Comparison of ENCODE assay signal across 1 cellular context in the genomic region with DNA sequence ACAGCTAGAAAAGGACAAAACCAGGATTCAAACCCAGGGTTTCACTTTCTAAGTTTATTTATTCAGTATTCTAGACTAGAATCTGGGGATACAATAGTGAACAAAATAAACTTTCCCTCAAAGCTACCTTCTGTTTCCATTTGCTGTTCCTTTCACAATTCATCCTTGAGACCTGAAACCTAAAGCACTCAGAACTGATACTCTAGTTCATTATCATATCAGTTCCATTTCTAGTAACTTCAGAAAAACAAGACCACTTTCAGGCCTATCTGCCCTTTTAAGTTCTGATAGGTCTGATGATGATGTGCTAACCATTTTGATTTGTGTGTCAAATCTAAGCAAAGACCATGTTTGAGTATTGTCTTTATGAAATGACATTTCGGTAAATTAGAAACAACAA.
TF ChIP-seq lines count a peak whose summit lies in the region.

No MANE protein-coding gene starts in this region.

TF ChIP-seq in GM12878, 131 proteins besides CTCF, POLR2A, EP300 and RAD21 (continued from another document):
- TF ChIP-seq, protein P1, sequence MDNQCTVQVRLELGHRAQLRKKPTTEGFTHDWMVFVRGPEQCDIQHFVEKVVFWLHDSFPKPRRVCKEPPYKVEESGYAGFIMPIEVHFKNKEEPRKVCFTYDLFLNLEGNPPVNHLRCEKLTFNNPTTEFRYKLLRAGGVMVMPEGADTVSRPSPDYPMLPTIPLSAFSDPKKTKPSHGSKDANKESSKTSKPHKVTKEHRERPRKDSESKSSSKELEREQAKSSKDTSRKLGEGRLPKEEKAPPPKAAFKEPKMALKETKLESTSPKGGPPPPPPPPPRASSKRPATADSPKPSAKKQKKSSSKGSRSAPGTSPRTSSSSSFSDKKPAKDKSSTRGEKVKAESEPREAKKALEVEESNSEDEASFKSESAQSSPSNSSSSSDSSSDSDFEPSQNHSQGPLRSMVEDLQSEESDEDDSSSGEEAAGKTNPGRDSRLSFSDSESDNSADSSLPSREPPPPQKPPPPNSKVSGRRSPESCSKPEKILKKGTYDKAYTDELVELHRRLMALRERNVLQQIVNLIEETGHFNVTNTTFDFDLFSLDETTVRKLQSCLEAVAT (IDR thresholded peaks at IDR 0.05): no peak
- TF ChIP-seq CEBPB (IDR thresholded peaks at IDR 0.05; ENCODE audit: borderline replicate concordance in 1 of 2, low read depth in 2 of 2, low read length in 2 of 2): no peak
- TF ChIP-seq TARDBP (IDR thresholded peaks at IDR 0.05; ENCODE audit: borderline replicate concordance): no peak
- no peak for TF ChIP-seq BACH1 (IDR thresholded peaks at IDR 0.05; ENCODE audit: borderline replicate concordance)
- TF ChIP-seq, protein P2, sequence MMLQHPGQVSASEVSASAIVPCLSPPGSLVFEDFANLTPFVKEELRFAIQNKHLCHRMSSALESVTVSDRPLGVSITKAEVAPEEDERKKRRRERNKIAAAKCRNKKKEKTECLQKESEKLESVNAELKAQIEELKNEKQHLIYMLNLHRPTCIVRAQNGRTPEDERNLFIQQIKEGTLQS (IDR thresholded peaks at IDR 0.05; ENCODE audit: borderline replicate concordance, extremely low read depth, low read depth, low read length): no peak
- TF ChIP-seq SRF (IDR thresholded peaks at IDR 0.05; ENCODE audit: low read depth in 2 of 2, low read length in 2 of 2): no peak
- TF ChIP-seq CHD1 (IDR thresholded peaks at IDR 0.05; ENCODE audit: low read depth, low read length): no peak
- no peak for TF ChIP-seq RAD51 (IDR thresholded peaks at IDR 0.05)
- TF ChIP-seq RBBP5 (conservative IDR thresholded peaks at IDR 0.05): no peak
- TF ChIP-seq CBFB (IDR thresholded peaks at IDR 0.05; ENCODE audit: low read depth): no peak
